In genomic region chr2:181104512-181105121, GRCh38 we compare ENCODE assay signal across 8 cellular contexts.
DNase-seq lines count a peak whose midpoint lies in the region; ATAC-seq and TF ChIP-seq lines count a peak whose summit lies in the region.

No MANE protein-coding gene starts in this region.

- H3K4me1 Mint-ChIP-seq in activated T-cell treated with anti-CD3 and anti-CD28 coated beads, Interleukin-2, amount 50 U/mL, for 4 hours (ENCODE audit: low read depth), result peaks cover 45% of the 10 kb centered on the region
- peaks cover 2 to 6% (median 4%) of the 10 kb centered on the region in 3 donors for H3K4me1 Mint-ChIP-seq in naive B cell

- no peak for ATAC-seq in activated T-cell treated with anti-CD3 and anti-CD28 coated beads, Interleukin-2, amount 50 U/mL, for 4 hours
- ATAC-seq in naive B cell (ENCODE audit: low read depth in 2 of 2), result peak in 1 of 2 donors; percentile 45
- no peak for ATAC-seq in HG03175 (IDR thresholded peaks at IDR 0.05; ENCODE audit: unreplicated experiment)
- no peak for ATAC-seq in GM18861 (IDR thresholded peaks at IDR 0.05; ENCODE audit: unreplicated experiment)

- H3K27ac Mint-ChIP-seq in naive B cell, result peak overlapping the region in 2 of 6 donors; percentile 2 to 40

- peak overlapping the region in 1 of 59 donors; percentile 25 for H3K27ac ChIP-seq in dorsolateral prefrontal cortex

- peak overlapping the region; percentile 15 for H3K4me3 Mint-ChIP-seq in activated T-cell treated with anti-CD3 and anti-CD28 coated beads, Interleukin-2, amount 50 U/mL, for 4 hours
- no peak overlapping the region for H3K4me3 Mint-ChIP-seq in naive B cell

- TF ChIP-seq CTCF in LNCAP (IDR thresholded peaks at IDR 0.05) (peak; percentile 69), dorsolateral prefrontal cortex (IDR thresholded peaks at IDR 0.05 in 54 of 56, conservative IDR thresholded peaks at IDR 0.05 in 2 of 56; ENCODE audit: low read depth in 1 of 56, partially characterized antibody in 56 of 56) (peak; percentile 33 to 83 (median 66))

- H3K4me3 ChIP-seq in dorsolateral prefrontal cortex, result no peak overlapping the region

- no peak for DNase-seq in activated T-cell treated with anti-CD3 and anti-CD28 coated beads, Interleukin-2, amount 50 U/mL, for 4 hours
- no peak for DNase-seq in activated T-cell treated with anti-CD3 and anti-CD28 coated beads, Interleukin-2, amount 50 U/mL, for 1 hour
- DNase-seq in SHP77 (lab: John Stamatoyannopoulos, UW) (peak; percentile 38 to 41), dorsolateral prefrontal cortex (peak in 1 of 10 donors; percentile 5), naive B cell (peak; percentile 28)

- peaks cover 1% of the 10 kb centered on the region for H3K9me3 Mint-ChIP-seq in activated T-cell treated with anti-CD3 and anti-CD28 coated beads, Interleukin-2, amount 50 U/mL, for 4 hours
- H3K9me3 Mint-ChIP-seq in naive B cell, result no peaks in the 10 kb centered on the region

- no peaks in the 10 kb centered on the region for H3K36me3 Mint-ChIP-seq in activated T-cell treated with anti-CD3 and anti-CD28 coated beads, Interleukin-2, amount 50 U/mL, for 4 hours (ENCODE audit: insufficient read depth)
- no peaks in the 10 kb centered on the region for H3K36me3 Mint-ChIP-seq in naive B cell

- intact Hi-C loops in dorsolateral prefrontal cortex (cut with DNase I), result loop anchor here (5.0 to 10.0 kb wide), 3 partner anchors 350 to 610 kb away; partner anchors contain the start of gene ITGA4 (in 2 of the 2)

- H3K27me3 ChIP-seq in dorsolateral prefrontal cortex, result no peaks in the 10 kb centered on the region

- no peaks in the 10 kb centered on the region for H3K27me3 Mint-ChIP-seq in activated T-cell treated with anti-CD3 and anti-CD28 coated beads, Interleukin-2, amount 50 U/mL, for 4 hours (ENCODE audit: low read depth)
- H3K27me3 Mint-ChIP-seq in naive B cell, result no peaks in the 10 kb centered on the region

Comparison
In these comparisons a context has a peak if more than half of its experiments do, and no peak if none do; other contexts are left out.
1. DNase-seq: peak in SHP77 (2 of 2) and naive B cell (single experiment); none in activated T-cell treated with anti-CD3 and anti-CD28 coated beads, Interleukin-2, amount 50 U/mL, for 4 hours (single experiment) and activated T-cell treated with anti-CD3 and anti-CD28 coated beads, Interleukin-2, amount 50 U/mL, for 1 hour (single experiment).